Comparison of ENCODE assay signal across 34 cellular contexts in genomic region chr9:129191234-129191633, GRCh38.
"Had no signal": no experiment of that assay in that cellular context is flagged by ENCODE, and none has a peak within 500 bp of the region (broad histone marks: within the 10 kb centered on the region; RNA-seq: fewer than 3 reads in every experiment).

No MANE protein-coding gene starts in this region.

- H3K36me3 ChIP-seq: MG63 had no signal

- H3K27me3 ChIP-seq: MG63 had no signal

- H3K4me3 ChIP-seq: MG63 had no signal

- DNase-seq: Karpas-422, Kasumi-1, MG63, MM.1S, MV-4-11, NCI-H1048, NCI-H1092, NCI-H1092 treated with DMSO at 0.1 percent for 48 hours, NCI-H1105, NCI-H1105 treated with DMSO at 0.1 percent for 48 hours, NCI-H1417, NCI-H1417 treated with DMSO at 0.1 percent for 48 hours, NCI-H1436, NCI-H1436 treated with DMSO at 0.1 percent for 48 hours, NCI-H146, NCI-H1694, NCI-H1694 treated with DMSO at 0.1 percent for 48 hours, NCI-H187, NCI-H187 treated with DMSO at 0.1 percent for 48 hours, NCI-H1930, NCI-H2029, NCI-H2029 treated with DMSO at 0.1 percent for 48 hours, NCI-H2081, NCI-H2081 treated with DMSO at 0.1 percent for 48 hours, NCI-H2107, NCI-H2171, NCI-H2171 treated with DMSO at 0.1 percent for 48 hours, NCI-H2227 treated with DMSO at 0.1 percent for 48 hours, NCI-H226, NCI-H345, NCI-H446, NCI-H446 treated with DMSO at 0.1 percent for 48 hours, NCI-H510A, NCI-H510A treated with DMSO at 0.1 percent for 48 hours had no signal
